8 cellular contexts compared by ENCODE assay signal in the genomic region with DNA sequence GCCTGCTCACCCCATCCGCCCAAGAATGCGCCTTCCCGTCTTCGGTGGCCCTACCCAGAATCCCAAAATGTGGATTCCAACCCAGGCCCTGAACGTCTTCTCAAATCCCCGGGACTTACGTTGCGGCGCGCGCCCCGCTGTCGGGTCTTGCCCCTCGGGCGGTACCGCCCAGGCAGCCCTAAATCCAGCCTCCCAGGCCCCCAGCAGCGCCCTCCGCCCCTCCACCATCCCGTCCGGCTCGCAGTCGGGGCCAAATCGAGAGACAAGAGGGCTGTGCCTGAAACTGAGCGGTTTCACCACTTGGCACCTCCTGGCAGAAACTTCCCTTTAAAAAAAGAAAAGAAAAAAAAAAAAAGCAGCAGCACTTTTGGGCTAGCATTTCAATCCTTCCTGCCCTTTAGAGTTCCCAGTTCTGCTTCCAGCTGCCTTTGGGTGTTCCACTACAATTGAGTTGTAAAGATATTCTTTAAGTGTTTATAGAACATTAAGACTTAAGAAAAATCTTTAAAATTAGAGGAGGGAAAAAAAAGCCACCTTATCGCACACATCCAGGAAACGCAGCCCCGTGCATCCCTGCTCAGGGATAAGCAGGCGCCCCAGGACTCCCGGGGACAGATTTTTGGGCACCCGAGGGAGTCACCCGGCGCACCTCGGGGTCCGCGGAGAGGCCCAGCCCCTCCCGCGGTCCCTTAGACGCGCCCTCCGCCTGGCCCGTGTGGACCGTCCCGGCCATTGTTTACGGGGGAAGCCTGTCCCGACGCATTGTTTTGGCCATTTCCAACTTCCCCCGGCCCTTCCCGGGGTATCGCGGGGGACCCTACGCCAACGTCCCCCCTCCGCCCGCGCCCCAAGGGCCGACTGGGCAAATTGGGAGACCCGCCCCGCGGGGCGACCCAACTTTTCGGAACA. TPM values are rescaled to one million over a fixed set of nuclear protein-coding genes. Genes with fewer than 3 reads are reported as not detected.
A peak's percentile ranks its signal among the peaks of the same experiment; 100 is the strongest.
DNase-seq lines count a peak whose midpoint lies in the region; ATAC-seq, FAIRE-seq and TF ChIP-seq lines count a peak whose summit lies in the region.

No MANE protein-coding gene starts in this region.

- H3K27me3 ChIP-seq in PC-3 (ENCODE audit: low read length) (no peaks in the 10 kb centered on the region), subcutaneous abdominal adipose tissue (ENCODE audit: control insufficient read depth in 5 of 5, insufficient read depth in 4 of 5, low read length in 5 of 5) (no peaks in the 10 kb centered on the region)

- no peaks in the 10 kb centered on the region for H3K9me3 ChIP-seq in A549
- no peaks in the 10 kb centered on the region for H3K9me3 ChIP-seq in PC-3 (ENCODE audit: low read length)
- no peaks in the 10 kb centered on the region for H3K9me3 ChIP-seq in subcutaneous abdominal adipose tissue (ENCODE audit: control insufficient read depth in 5 of 5, low read length in 5 of 5)

- no peak for TF ChIP-seq POLR2A in A549 (IDR thresholded peaks at IDR 0.05; ENCODE audit: low read length)

- H3K27ac ChIP-seq in A549 (peak overlapping the region; percentile 93 to 99), PC-3 (ENCODE audit: low read length) (peak overlapping the region; percentile 26; the same call in 1 of the 2 replicates), subcutaneous abdominal adipose tissue (ENCODE audit: low read depth, low read length) (peak overlapping the region; percentile 54)

- H3K36me3 ChIP-seq in PC-3 (ENCODE audit: low read depth, low read length) = no peaks in the 10 kb centered on the region
- no peaks in the 10 kb centered on the region for H3K36me3 ChIP-seq in subcutaneous abdominal adipose tissue (ENCODE audit: control insufficient read depth in 5 of 5, insufficient read depth in 5 of 5, low read length in 5 of 5)

- peak overlapping the region; percentile 32 for H2AFZ ChIP-seq in PC-3 (ENCODE audit: low read length)

- H3F3A ChIP-seq in PC-3 (ENCODE audit: low read length, unreplicated experiment) = no peaks in the 10 kb centered on the region

- H3K4me2 ChIP-seq in A549 = peak overlapping the region; percentile 83
- H3K4me2 ChIP-seq in PC-3 (ENCODE audit: low read length) = peak overlapping the region; percentile 84

- DNase-seq in A549 (ENCODE audit: low read depth in 1 of 2, low spot score in 1 of 2) (peak in 1 of 2 experiments; percentile 26), PC-3 (peak; percentile 56), left kidney (ENCODE audit: low read depth, low spot score) (peak; percentile 55), T1000 (lab: John Stamatoyannopoulos, UW) (no peak), NCI-H1048 (lab: John Stamatoyannopoulos, UW) (no peak)
- peak; percentile 30 for DNase-seq in central memory CD4-positive, alpha-beta T cell

- peaks cover 33% of the 10 kb centered on the region for H3K4me1 ChIP-seq in A549
- H3K4me1 ChIP-seq in PC-3 (ENCODE audit: insufficient read depth, low read length) = peaks cover 16% of the 10 kb centered on the region; the same call in 1 of the 2 replicates
- peaks cover 0 to 37% (median 16%) of the 10 kb centered on the region in 5 donors for H3K4me1 ChIP-seq in subcutaneous abdominal adipose tissue (ENCODE audit: control insufficient read depth in 5 of 5, insufficient read depth in 5 of 5, low read length in 5 of 5)

- TF ChIP-seq RAD21 in A549 (conservative IDR thresholded peaks at IDR 0.05 in 1 of 2, IDR thresholded peaks at IDR 0.05 in 1 of 2) = no peak

- no peak for TF ChIP-seq EP300 in A549 (IDR thresholded peaks at IDR 0.05)

- H3K9me2 ChIP-seq in PC-3 (replicated peaks; ENCODE audit: low read length) = no peaks in the 10 kb centered on the region

- TSS peak; percentile 93 for BruUV-seq in PC-3 (replicated peaks; lab: Mats Ljungman, UMichigan)

- H3K79me2 ChIP-seq in PC-3 (ENCODE audit: low read length) = peaks cover 48% of the 10 kb centered on the region

- WGBS in A549 (ENCODE audit: missing lambda C conversion rate) = 13% methylated on average over 23 of the region's 61 CpGs

- no peak for FAIRE-seq in A549 (lab: Jason Lieb, UNC)

- no peaks in the 10 kb centered on the region for H4K20me1 ChIP-seq in PC-3 (ENCODE audit: low read length)

- CTCF ChIA-PET in A549 (lab: Yijun Ruan, JAX) (no interaction called here), PC-3 (lab: Charles Lee) (no interaction called here)

- H3K9ac ChIP-seq in PC-3 (ENCODE audit: low read length) (peak overlapping the region; percentile 74), subcutaneous abdominal adipose tissue (ENCODE audit: low read length in 5 of 5) (peak overlapping the region in 4 of 5 donors; percentile 30 to 85 (median 74))

- no peak for TF ChIP-seq CTCF in A549 (IDR thresholded peaks at IDR 0.05)
- no peak for TF ChIP-seq CTCF in PC-3 (conservative IDR thresholded peaks at IDR 0.05; ENCODE audit: low read depth, low read length)

- ATAC-seq in A549 = peak; percentile 38 to 58
- peak; percentile 38 for ATAC-seq in GM18498 (IDR thresholded peaks at IDR 0.05; ENCODE audit: unreplicated experiment)
- ATAC-seq in PC-3 = peak; percentile 42

- intact Hi-C loops in PC-3 (cut with micrococcal nuclease) = loop anchor here (10.0 kb wide), 1 partner anchor 177 kb away; a partner anchor contains a TSS

- POLR2A ChIA-PET in A549 (lab: Yijun Ruan, JAX) = interaction anchor here (0.6 to 1.4 kb wide), 2 partner anchors 8 to 284 kb away, joined by 4 to 5 read pairs; a partner anchor contains a TSS
- POLR2A ChIA-PET in PC-3 (lab: Charles Lee; ENCODE audit: unreplicated experiment) = interaction anchor here (0.6 kb wide), 2 partner anchors 79 to 308 kb away, joined by 3 to 7 read pairs; no protein-coding TSS in a partner anchor

- H3K4me3 ChIP-seq in A549 = peak overlapping the region; percentile 92
- H3K4me3 ChIP-seq in PC-3 (ENCODE audit: low read length) = peak overlapping the region; percentile 82
- H3K4me3 ChIP-seq in subcutaneous abdominal adipose tissue (ENCODE audit: low read depth in 1 of 5, low read length in 5 of 5) = peak overlapping the region; percentile 48 to 72 (median 65)

TF ChIP-seq in A549, 52 proteins besides CTCF, POLR2A, EP300 and RAD21:
- no peak for TF ChIP-seq EHF (CRISPR knock-in tag; IDR thresholded peaks at IDR 0.05)
- TF ChIP-seq, protein P1, sequence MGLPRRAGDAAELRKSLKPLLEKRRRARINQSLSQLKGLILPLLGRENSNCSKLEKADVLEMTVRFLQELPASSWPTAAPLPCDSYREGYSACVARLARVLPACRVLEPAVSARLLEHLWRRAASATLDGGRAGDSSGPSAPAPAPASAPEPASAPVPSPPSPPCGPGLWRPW (IDR thresholded peaks at IDR 0.05) = no peak
- TF ChIP-seq, protein P2, sequence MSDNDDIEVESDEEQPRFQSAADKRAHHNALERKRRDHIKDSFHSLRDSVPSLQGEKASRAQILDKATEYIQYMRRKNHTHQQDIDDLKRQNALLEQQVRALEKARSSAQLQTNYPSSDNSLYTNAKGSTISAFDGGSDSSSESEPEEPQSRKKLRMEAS (IDR thresholded peaks at IDR 0.05) = no peak
- no peak for TF ChIP-seq GATA3 (IDR thresholded peaks at IDR 0.05; ENCODE audit: borderline replicate concordance)
- TF ChIP-seq POLR2AphosphoS2 (conservative IDR thresholded peaks at IDR 0.05; ENCODE audit: low read length) = no peak

RNA-seq across cellular contexts. Expression of a gene that starts 57.6 kb away (rescaled TPM):
- polyA plus RNA-seq in A549 (2011; rRNA removed) (not detected in 2 replicates), A549 (2017; fragmentation: RNase III; extraction: RNeasy Plus Mini Kit Qiagen cat#74134 plus additional on column Dnase treatment) (0.05 to 0.12 TPM in 2 of 3 replicates, not detected in the other)
- polyA plus RNA-seq in A549 (2012; cell fraction: cytosol; rRNA removed) = 0.01 and 0.03 TPM in 2 replicates
- polyA plus RNA-seq in A549 (2012; cell fraction: nucleus; rRNA removed) = 0.07 and 0.09 TPM in 2 replicates
- polyA minus RNA-seq in A549 (2011; rRNA and poly(A)+ RNA removed) = not detected in 2 replicates
- total RNA-seq in PC-3 (2014; rRNA removed) = not detected in 2 replicates

Comparison
In these comparisons a context has a peak if more than half of its experiments do, and no peak if none do; other contexts are left out.
1. DNase-seq: peak in PC-3 (single experiment), central memory CD4-positive, alpha-beta T cell (single experiment) and left kidney (single experiment); none in T1000 (single experiment) and NCI-H1048 (single experiment).
2. H3K27ac ChIP-seq: peak in every context shown above with its lines; median percentile 96 in A549; 54 in subcutaneous abdominal adipose tissue; 26 in PC-3.
3. Peak in every context shown above with its lines, with median percentiles within 50 percentile points of each other: ATAC-seq and H3K4me3 ChIP-seq.